ENCODE assay signal across 22 cellular contexts in the genomic region with DNA sequence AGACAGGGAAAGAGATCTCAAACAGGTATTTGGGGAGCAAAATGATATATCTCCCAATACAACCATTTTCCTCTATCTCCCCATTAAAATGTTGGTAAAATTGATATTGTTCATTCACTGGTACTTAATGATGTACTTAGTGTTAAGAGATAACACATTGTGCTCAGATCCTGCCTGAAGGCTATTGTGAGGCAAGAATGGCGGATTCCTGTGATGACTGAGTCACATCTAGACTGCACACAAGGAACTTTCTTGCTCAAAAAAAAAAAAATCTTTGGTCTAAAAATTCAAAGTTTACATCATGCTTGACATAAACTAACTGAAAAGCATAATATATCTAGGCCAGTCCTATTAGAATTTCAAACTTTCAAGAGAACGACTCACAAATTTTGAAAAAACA.
DNase-seq lines count a peak whose midpoint lies in the region; ATAC-seq and TF ChIP-seq lines count a peak whose summit lies in the region.
"Had no signal": no experiment of that assay in that cellular context is flagged by ENCODE, and none has a peak within 500 bp of the region (broad histone marks: within the 10 kb centered on the region; RNA-seq: fewer than 3 reads in every experiment).

No MANE protein-coding gene starts in this region.

- no peaks in the 10 kb centered on the region for H3K9me3 Mint-ChIP-seq in GM23338

- H3K4me1 ChIP-seq in GM23338 (ENCODE audit: insufficient read depth): no peaks in the 10 kb centered on the region
- peaks cover 28% of the 10 kb centered on the region for H3K4me1 ChIP-seq in foreskin keratinocyte

- H3K27me3 ChIP-seq in GM23338 (ENCODE audit: insufficient read depth): no peaks in the 10 kb centered on the region
- no peaks in the 10 kb centered on the region for H3K27me3 ChIP-seq in foreskin keratinocyte

- H3K27ac ChIP-seq in GM23338 (ENCODE audit: low read depth) (no peak overlapping the region), foreskin keratinocyte (no peak overlapping the region)
- H3K27ac ChIP-seq: SK-N-MC had no signal

- no peaks in the 10 kb centered on the region for H3K36me3 Mint-ChIP-seq in GM23338 (ENCODE audit: low read depth)
- H3K36me3 Mint-ChIP-seq: CD14-positive monocyte, IgD-negative memory B cell had no signal

- H2AFZ ChIP-seq in GM23338: 0 out of 2 replicates have a peak overlapping the region, but pooled peaks have one; percentile 11

- H3K27me3 Mint-ChIP-seq in GM23338 (ENCODE audit: insufficient read depth, low read depth, poor library complexity): no peaks in the 10 kb centered on the region
- H3K27me3 Mint-ChIP-seq: B cell, IgD-negative memory B cell had no signal

- no peaks in the 10 kb centered on the region for H3K79me2 ChIP-seq in GM23338 (replicated peaks; ENCODE audit: insufficient read depth)

- no peaks in the 10 kb centered on the region for H3F3A ChIP-seq in GM23338 (replicated peaks; ENCODE audit: low read depth)

- ATAC-seq in GM23338 (no peak), foreskin keratinocyte (peak; percentile 35), GM21786 (IDR thresholded peaks at IDR 0.05; ENCODE audit: unreplicated experiment) (no peak)
- ATAC-seq: HCT116 had no signal

- no peaks in the 10 kb centered on the region for H3K4me1 Mint-ChIP-seq in GM23338
- H3K4me1 Mint-ChIP-seq: B cell, CD14-positive monocyte, IgD-negative memory B cell had no signal

- no peak overlapping the region for H3K4me3 ChIP-seq in GM23338
- H3K4me3 ChIP-seq in epithelial cell of esophagus (ENCODE audit: low read length): no peak overlapping the region
- H3K4me3 ChIP-seq: SK-N-MC had no signal

- H3K4me3 Mint-ChIP-seq in GM23338: no peak overlapping the region
- H3K4me3 Mint-ChIP-seq: B cell, CD14-positive monocyte, IgD-negative memory B cell had no signal

- H3K27ac Mint-ChIP-seq in GM23338: no peak overlapping the region
- H3K27ac Mint-ChIP-seq: B cell, CD14-positive monocyte, IgD-negative memory B cell had no signal

- H3K36me3 ChIP-seq in GM23338 (ENCODE audit: insufficient read depth): no peaks in the 10 kb centered on the region

- no peak for TF ChIP-seq CTCF in GM23338 (conservative IDR thresholded peaks at IDR 0.05; ENCODE audit: low read depth in 2 of 2)
- no peak for TF ChIP-seq CTCF in epithelial cell of esophagus (IDR thresholded peaks at IDR 0.05; ENCODE audit: insufficient read depth, low read depth, low read length, missing control alignments)
- no peak for TF ChIP-seq CTCF in foreskin keratinocyte (conservative IDR thresholded peaks at IDR 0.05)

- DNase-seq in GM23338 (ENCODE audit: low spot score) (no peak), NCI-H226 (peak; percentile 59), epithelial cell of esophagus (ENCODE audit: low read depth) (peak; percentile 83), foreskin keratinocyte (peak; percentile 26 to 67), NCI-H1048 (lab: John Stamatoyannopoulos, UW) (no peak), LoVo (ENCODE audit: low spot score) (no peak)
- no peak for DNase-seq in activated CD8-positive, alpha-beta memory T cell treated with anti-CD3 and anti-CD28 coated beads for 24 hours
- DNase-seq: GF-D8, GOT3, NCI-H1092, NCI-H1436, NCI-H2029 treated with DMSO at 0.1 percent for 48 hours, NCI-H526, OCI-M1, SHP77 treated with DMSO at 0.1 percent for 48 hours, SW 1271 had no signal

- H3K9me2 ChIP-seq in GM23338 (ENCODE audit: insufficient read depth): peaks cover 13% of the 10 kb centered on the region; the same call in 1 of the 2 replicates

- H4K20me1 ChIP-seq in GM23338 (replicated peaks; ENCODE audit: insufficient read depth): no peaks in the 10 kb centered on the region

- H3K4me2 ChIP-seq in GM23338: no peak overlapping the region

TF ChIP-seq in GM23338, 12 proteins besides CTCF, POLR2A, EP300 and RAD21 (continues in another document):
- TF ChIP-seq CREB1 (CRISPR knock-in tag; IDR thresholded peaks at IDR 0.05; ENCODE audit: low read depth): no peak
- TF ChIP-seq, protein P1, sequence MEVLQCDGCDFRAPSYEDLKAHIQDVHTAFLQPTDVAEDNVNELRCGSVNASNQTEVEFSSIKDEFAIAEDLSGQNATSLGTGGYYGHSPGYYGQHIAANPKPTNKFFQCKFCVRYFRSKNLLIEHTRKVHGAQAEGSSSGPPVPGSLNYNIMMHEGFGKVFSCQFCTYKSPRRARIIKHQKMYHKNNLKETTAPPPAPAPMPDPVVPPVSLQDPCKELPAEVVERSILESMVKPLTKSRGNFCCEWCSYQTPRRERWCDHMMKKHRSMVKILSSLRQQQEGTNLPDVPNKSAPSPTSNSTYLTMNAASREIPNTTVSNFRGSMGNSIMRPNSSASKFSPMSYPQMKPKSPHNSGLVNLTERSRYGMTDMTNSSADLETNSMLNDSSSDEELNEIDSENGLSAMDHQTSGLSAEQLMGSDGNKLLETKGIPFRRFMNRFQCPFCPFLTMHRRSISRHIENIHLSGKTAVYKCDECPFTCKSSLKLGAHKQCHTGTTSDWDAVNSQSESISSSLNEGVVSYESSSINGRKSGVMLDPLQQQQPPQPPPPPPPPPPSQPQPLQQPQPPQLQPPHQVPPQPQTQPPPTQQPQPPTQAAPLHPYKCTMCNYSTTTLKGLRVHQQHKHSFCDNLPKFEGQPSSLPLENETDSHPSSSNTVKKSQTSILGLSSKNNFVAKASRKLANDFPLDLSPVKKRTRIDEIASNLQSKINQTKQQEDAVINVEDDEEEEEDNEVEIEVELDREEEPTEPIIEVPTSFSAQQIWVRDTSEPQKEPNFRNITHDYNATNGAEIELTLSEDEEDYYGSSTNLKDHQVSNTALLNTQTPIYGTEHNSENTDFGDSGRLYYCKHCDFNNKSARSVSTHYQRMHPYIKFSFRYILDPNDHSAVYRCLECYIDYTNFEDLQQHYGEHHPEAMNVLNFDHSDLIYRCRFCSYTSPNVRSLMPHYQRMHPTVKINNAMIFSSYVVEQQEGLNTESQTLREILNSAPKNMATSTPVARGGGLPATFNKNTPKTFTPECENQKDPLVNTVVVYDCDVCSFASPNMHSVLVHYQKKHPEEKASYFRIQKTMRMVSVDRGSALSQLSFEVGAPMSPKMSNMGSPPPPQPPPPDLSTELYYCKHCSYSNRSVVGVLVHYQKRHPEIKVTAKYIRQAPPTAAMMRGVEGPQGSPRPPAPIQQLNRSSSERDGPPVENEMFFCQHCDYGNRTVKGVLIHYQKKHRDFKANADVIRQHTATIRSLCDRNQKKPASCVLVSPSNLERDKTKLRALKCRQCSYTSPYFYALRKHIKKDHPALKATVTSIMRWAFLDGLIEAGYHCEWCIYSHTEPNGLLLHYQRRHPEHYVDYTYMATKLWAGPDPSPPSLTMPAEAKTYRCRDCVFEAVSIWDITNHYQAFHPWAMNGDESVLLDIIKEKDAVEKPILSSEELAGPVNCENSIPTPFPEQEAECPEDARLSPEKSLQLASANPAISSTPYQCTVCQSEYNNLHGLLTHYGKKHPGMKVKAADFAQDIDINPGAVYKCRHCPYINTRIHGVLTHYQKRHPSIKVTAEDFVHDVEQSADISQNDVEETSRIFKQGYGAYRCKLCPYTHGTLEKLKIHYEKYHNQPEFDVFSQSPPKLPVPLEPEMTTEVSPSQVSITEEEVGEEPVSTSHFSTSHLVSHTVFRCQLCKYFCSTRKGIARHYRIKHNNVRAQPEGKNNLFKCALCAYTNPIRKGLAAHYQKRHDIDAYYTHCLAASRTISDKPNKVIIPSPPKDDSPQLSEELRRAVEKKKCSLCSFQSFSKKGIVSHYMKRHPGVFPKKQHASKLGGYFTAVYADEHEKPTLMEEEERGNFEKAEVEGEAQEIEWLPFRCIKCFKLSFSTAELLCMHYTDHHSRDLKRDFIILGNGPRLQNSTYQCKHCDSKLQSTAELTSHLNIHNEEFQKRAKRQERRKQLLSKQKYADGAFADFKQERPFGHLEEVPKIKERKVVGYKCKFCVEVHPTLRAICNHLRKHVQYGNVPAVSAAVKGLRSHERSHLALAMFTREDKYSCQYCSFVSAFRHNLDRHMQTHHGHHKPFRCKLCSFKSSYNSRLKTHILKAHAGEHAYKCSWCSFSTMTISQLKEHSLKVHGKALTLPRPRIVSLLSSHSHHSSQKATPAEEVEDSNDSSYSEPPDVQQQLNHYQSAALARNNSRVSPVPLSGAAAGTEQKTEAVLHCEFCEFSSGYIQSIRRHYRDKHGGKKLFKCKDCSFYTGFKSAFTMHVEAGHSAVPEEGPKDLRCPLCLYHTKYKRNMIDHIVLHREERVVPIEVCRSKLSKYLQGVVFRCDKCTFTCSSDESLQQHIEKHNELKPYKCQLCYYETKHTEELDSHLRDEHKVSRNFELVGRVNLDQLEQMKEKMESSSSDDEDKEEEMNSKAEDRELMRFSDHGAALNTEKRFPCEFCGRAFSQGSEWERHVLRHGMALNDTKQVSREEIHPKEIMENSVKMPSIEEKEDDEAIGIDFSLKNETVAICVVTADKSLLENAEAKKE (CRISPR knock-in tag; IDR thresholded peaks at IDR 0.05): no peak
- no peak for TF ChIP-seq NANOG (IDR thresholded peaks at IDR 0.05; ENCODE audit: borderline replicate concordance)
- TF ChIP-seq ZNF114 (CRISPR knock-in tag; IDR thresholded peaks at IDR 0.05): no peak
- TF ChIP-seq EZH2phosphoT487 (IDR thresholded peaks at IDR 0.05; ENCODE audit: unreplicated experiment): no peak
- no peak for TF ChIP-seq EZH2 (IDR thresholded peaks at IDR 0.05; ENCODE audit: low read depth, unreplicated experiment)
- TF ChIP-seq JUNB (IDR thresholded peaks at IDR 0.05; ENCODE audit: unreplicated experiment): no peak
- TF ChIP-seq POLR2AphosphoS5 (IDR thresholded peaks at IDR 0.05; ENCODE audit: low read depth): no peak
- no peak for TF ChIP-seq STAT1 (IDR thresholded peaks at IDR 0.05; ENCODE audit: unreplicated experiment)

Comparison
In these comparisons a context has a peak if more than half of its experiments do, and no peak if none do; other contexts are left out.
1. DNase-seq: peak in NCI-H226 (single experiment), epithelial cell of esophagus (single experiment) and foreskin keratinocyte (2 of 2); none in GM23338 (single experiment), activated CD8-positive, alpha-beta memory T cell treated with anti-CD3 and anti-CD28 coated beads for 24 hours (single experiment), NCI-H1048 (single experiment) and LoVo (single experiment).